In genomic region chr22:28139993-28140392, GRCh38 we compare ENCODE assay signal across 11 cellular contexts.
DNase-seq lines count a peak whose midpoint lies in the region; ATAC-seq lines count a peak whose summit lies in the region.
"Had no signal": no experiment of that assay in that cellular context is flagged by ENCODE, and none has a peak within 500 bp of the region (broad histone marks: within the 10 kb centered on the region; RNA-seq: fewer than 3 reads in every experiment).

No MANE protein-coding gene starts in this region.

- H3K9me3 ChIP-seq in GM23248 (ENCODE audit: low read depth) (no peaks in the 10 kb centered on the region), adipocyte (ENCODE audit: control insufficient read depth, low read length) (peaks cover 11% of the 10 kb centered on the region), skeletal muscle satellite cell (replicated peaks; ENCODE audit: low read length) (no peaks in the 10 kb centered on the region)

- no peak overlapping the region for H2AFZ ChIP-seq in GM23248

- peak; percentile 93 for DNase-seq in GM23248
- DNase-seq in adipocyte (ENCODE audit: low read depth), result peak; percentile 81
- peak; percentile 56 for DNase-seq in glomerular visceral epithelial cell (ENCODE audit: extremely low spot score)
- DNase-seq in NCI-H2196 treated with DMSO at 0.1 percent for 48 hours (lab: John Stamatoyannopoulos, UW; ENCODE audit: unreplicated experiment), result no peak
- DNase-seq in Ammon's horn (ENCODE audit: low spot score), result no peak
- DNase-seq: endodermal cell, KG1, T-helper 9 cell had no signal

- in situ Hi-C loops in GM23248 (cut with MboI), result no loop called here

- 0% methylated on average over 2 of the region's 2 CpGs for WGBS in GM23248 (ENCODE audit: low coverage in 1 of 2, low lambda C conversion rate in 2 of 2, missing lambda C conversion rate in 2 of 2), 2 experiments

- H3K4me3 ChIP-seq in GM23248 (0 out of 2 replicates have a peak overlapping the region, but pooled peaks have one; percentile 1), adipocyte (ENCODE audit: low read length) (no peak overlapping the region), skeletal muscle satellite cell (ENCODE audit: low read length) (no peak overlapping the region)

- H3K4me1 ChIP-seq in GM23248 (ENCODE audit: insufficient read depth) (peaks cover 59% of the 10 kb centered on the region), adipocyte (ENCODE audit: control insufficient read depth, insufficient read depth, low read length) (peaks cover 58% of the 10 kb centered on the region), skeletal muscle satellite cell (ENCODE audit: control insufficient read depth, insufficient read depth, low read length) (peaks cover 48% of the 10 kb centered on the region)

- peak overlapping the region; percentile 94 for H3K27ac ChIP-seq in GM23248

- H3K4me2 ChIP-seq in GM23248 (ENCODE audit: unreplicated experiment), result peak overlapping the region; percentile 76
- peak overlapping the region; percentile 58 for H3K4me2 ChIP-seq in skeletal muscle satellite cell (ENCODE audit: low read length)

- no peaks in the 10 kb centered on the region for H4K20me1 ChIP-seq in GM23248 (ENCODE audit: insufficient read depth)

- no peak for ATAC-seq in HG03135 (IDR thresholded peaks at IDR 0.05; ENCODE audit: unreplicated experiment)
- no peak for ATAC-seq in HG02840 (IDR thresholded peaks at IDR 0.05; ENCODE audit: low FRiP score, unreplicated experiment)

- H3K36me3 ChIP-seq in GM23248 (ENCODE audit: low read depth) (no peaks in the 10 kb centered on the region), adipocyte (ENCODE audit: control insufficient read depth, insufficient read depth, low read length, severe bottlenecking) (no peaks in the 10 kb centered on the region), skeletal muscle satellite cell (ENCODE audit: insufficient read depth, low read length) (no peaks in the 10 kb centered on the region)

- H3K9ac ChIP-seq in GM23248 (peak overlapping the region; percentile 43), adipocyte (ENCODE audit: low read length) (peak overlapping the region; percentile 57), skeletal muscle satellite cell (ENCODE audit: low read depth, low read length) (peak overlapping the region; percentile 46)

- 0 out of 2 replicates have a peak, but pooled peaks cover 10% of the 10 kb centered on the region for H3K79me2 ChIP-seq in GM23248 (ENCODE audit: insufficient read depth)

- no peaks in the 10 kb centered on the region for H3K27me3 ChIP-seq in GM23248 (replicated peaks; ENCODE audit: insufficient read depth)
- H3K27me3 ChIP-seq in adipocyte (replicated peaks; ENCODE audit: control insufficient read depth, insufficient read depth, low read length), result no peaks in the 10 kb centered on the region
- H3K27me3 ChIP-seq in skeletal muscle satellite cell (ENCODE audit: control insufficient read depth, insufficient read depth, low read length), result no peaks in the 10 kb centered on the region

- H3F3A ChIP-seq in GM23248 (ENCODE audit: insufficient read depth), result peaks cover 58% of the 10 kb centered on the region

- no peaks in the 10 kb centered on the region for H3K9me2 ChIP-seq in GM23248 (ENCODE audit: insufficient read depth)

Comparison
In these comparisons a context has a peak if more than half of its experiments do, and no peak if none do; other contexts are left out.
1. DNase-seq: peak in GM23248 (single experiment), adipocyte (single experiment) and glomerular visceral epithelial cell (single experiment); none in NCI-H2196 treated with DMSO at 0.1 percent for 48 hours (single experiment) and Ammon's horn (single experiment).
2. Peak in every context shown above with its lines, with median percentiles within 50 percentile points of each other: H3K9ac ChIP-seq.